In the genomic region with DNA sequence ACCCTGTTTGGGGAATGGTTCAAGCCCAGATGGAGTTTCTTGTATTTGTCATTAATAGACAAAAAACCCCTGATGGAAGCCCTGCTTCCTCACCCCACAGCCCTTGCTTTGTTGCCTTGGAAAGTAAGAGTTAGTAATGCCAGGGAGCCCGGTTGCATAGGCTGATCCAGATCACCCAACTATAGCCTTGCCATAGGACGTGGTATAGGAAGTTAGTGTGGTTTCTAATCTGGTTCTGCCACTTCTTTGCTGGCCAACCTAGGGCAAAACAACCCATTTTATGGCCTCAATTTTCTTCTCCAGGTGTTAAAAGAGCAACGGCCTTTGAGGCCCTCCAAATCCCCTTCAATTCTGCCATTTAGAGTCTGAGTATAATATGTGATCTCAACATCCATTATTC, we compare ENCODE assay signal across 19 cellular contexts.
DNase-seq lines count a peak whose midpoint lies in the region; TF ChIP-seq lines count a peak whose summit lies in the region.
"Had no signal": no experiment of that assay in that cellular context is flagged by ENCODE, and none has a peak within 500 bp of the region (broad histone marks: within the 10 kb centered on the region; RNA-seq: fewer than 3 reads in every experiment).

No MANE protein-coding gene starts in this region.

- H3K27me3 Mint-ChIP-seq in activated T-cell treated with anti-CD3 and anti-CD28 coated beads, Interleukin-2, amount 50 U/mL, for 24 hours: no peaks in the 10 kb centered on the region
- no peaks in the 10 kb centered on the region for H3K27me3 Mint-ChIP-seq in activated naive CD8-positive, alpha-beta T cell treated with anti-CD3 and anti-CD28 coated beads for 36 hours
- H3K27me3 Mint-ChIP-seq: memory B cell had no signal

- H3K4me1 Mint-ChIP-seq in activated T-cell treated with anti-CD3 and anti-CD28 coated beads, Interleukin-2, amount 50 U/mL, for 24 hours (ENCODE audit: low read depth): peaks cover 90% of the 10 kb centered on the region
- peaks cover 77% of the 10 kb centered on the region for H3K4me1 Mint-ChIP-seq in activated naive CD8-positive, alpha-beta T cell treated with anti-CD3 and anti-CD28 coated beads for 36 hours

- peaks cover 7% of the 10 kb centered on the region for H3F3A ChIP-seq in smooth muscle cell (ENCODE audit: low read depth)

- no peaks in the 10 kb centered on the region for H3K9me3 ChIP-seq in OCI-LY7 (ENCODE audit: low read length)
- H3K9me3 ChIP-seq in smooth muscle cell (replicated peaks; ENCODE audit: low read depth): no peaks in the 10 kb centered on the region
- H3K9me3 ChIP-seq: stomach, transverse colon had no signal

- H3K4me2 ChIP-seq in OCI-LY7 (ENCODE audit: low read length) (peak overlapping the region; percentile 2; the same call in 1 of the 2 replicates), smooth muscle cell (no peak overlapping the region)

- H3K4me3 Mint-ChIP-seq in activated T-cell treated with anti-CD3 and anti-CD28 coated beads, Interleukin-2, amount 50 U/mL, for 24 hours: no peak overlapping the region
- H3K4me3 Mint-ChIP-seq in activated naive CD8-positive, alpha-beta T cell treated with anti-CD3 and anti-CD28 coated beads for 36 hours: no peak overlapping the region
- H3K4me3 Mint-ChIP-seq: memory B cell had no signal

- H3K9me3 Mint-ChIP-seq in activated T-cell treated with anti-CD3 and anti-CD28 coated beads, Interleukin-2, amount 50 U/mL, for 24 hours: no peaks in the 10 kb centered on the region
- peaks cover 8% of the 10 kb centered on the region for H3K9me3 Mint-ChIP-seq in activated naive CD8-positive, alpha-beta T cell treated with anti-CD3 and anti-CD28 coated beads for 36 hours
- H3K9me3 Mint-ChIP-seq: memory B cell had no signal

- H3K27ac Mint-ChIP-seq in activated T-cell treated with anti-CD3 and anti-CD28 coated beads, Interleukin-2, amount 50 U/mL, for 24 hours: peak overlapping the region; percentile 92
- H3K27ac Mint-ChIP-seq in activated naive CD8-positive, alpha-beta T cell treated with anti-CD3 and anti-CD28 coated beads for 36 hours: peak overlapping the region; percentile 85

- H3K9ac ChIP-seq in smooth muscle cell (ENCODE audit: low read depth): no peak overlapping the region
- H3K9ac ChIP-seq: GM23248 had no signal

- H2AFZ ChIP-seq in OCI-LY7 (ENCODE audit: low read length) (no peak overlapping the region), smooth muscle cell (ENCODE audit: low read depth) (no peak overlapping the region)
- H2AFZ ChIP-seq: GM23248 had no signal

- H3K4me1 ChIP-seq in OCI-LY7 (ENCODE audit: insufficient read depth, low read length, poor library complexity, severe bottlenecking) (peaks cover 64% of the 10 kb centered on the region), smooth muscle cell (ENCODE audit: low read depth) (peaks cover 14% of the 10 kb centered on the region)

- H3K4me3 ChIP-seq in OCI-LY7 (ENCODE audit: low read depth, low read length, poor library complexity, severe bottlenecking): no peak overlapping the region
- no peak overlapping the region for H3K4me3 ChIP-seq in smooth muscle cell
- H3K4me3 ChIP-seq: GM23248, stomach, transverse colon had no signal

- H3K79me2 ChIP-seq in OCI-LY7 (ENCODE audit: insufficient read depth, low read depth, low read length): peaks cover 12% of the 10 kb centered on the region; the same call in 1 of the 2 replicates
- peaks cover 12% of the 10 kb centered on the region for H3K79me2 ChIP-seq in smooth muscle cell (ENCODE audit: low read depth)

- WGBS in smooth muscle cell (ENCODE audit: low lambda C conversion rate): 93% methylated on average over 3 of the region's 3 CpGs

- H3K36me3 ChIP-seq in OCI-LY7 (ENCODE audit: insufficient read depth, low read length): no peaks in the 10 kb centered on the region
- no peaks in the 10 kb centered on the region for H3K36me3 ChIP-seq in smooth muscle cell (ENCODE audit: low read depth)
- H3K36me3 ChIP-seq: stomach, transverse colon had no signal

- peaks cover 32% of the 10 kb centered on the region for H3K36me3 Mint-ChIP-seq in activated T-cell treated with anti-CD3 and anti-CD28 coated beads, Interleukin-2, amount 50 U/mL, for 24 hours (ENCODE audit: low read depth)
- peaks cover 28% of the 10 kb centered on the region for H3K36me3 Mint-ChIP-seq in activated naive CD8-positive, alpha-beta T cell treated with anti-CD3 and anti-CD28 coated beads for 36 hours

- no peaks in the 10 kb centered on the region for H3K9me2 ChIP-seq in OCI-LY7 (ENCODE audit: insufficient read depth, low read length)

- no peak for TF ChIP-seq CTCF in OCI-LY7 (conservative IDR thresholded peaks at IDR 0.05; ENCODE audit: low read length)
- no peak for TF ChIP-seq CTCF in smooth muscle cell (IDR thresholded peaks at IDR 0.05; ENCODE audit: borderline replicate concordance, insufficient read depth, poor library complexity, severe bottlenecking)

- no peak for DNase-seq in activated T-cell treated with anti-CD3 and anti-CD28 coated beads, Interleukin-2, amount 50 U/mL, for 24 hours
- no peak for DNase-seq in activated T-cell treated with anti-CD3 and anti-CD28 coated beads, Interleukin-2, amount 50 U/mL, for 1 hour
- DNase-seq in OCI-LY7 (ENCODE audit: low spot score) (no peak), smooth muscle cell (lab: John Stamatoyannopoulos, UW; ENCODE audit: unreplicated experiment) (no peak), ureter (ENCODE audit: low spot score) (no peak), NCI-H524 treated with DMSO at 0.1 percent for 48 hours (lab: John Stamatoyannopoulos, UW) (no peak)
- DNase-seq in activated naive CD8-positive, alpha-beta T cell treated with anti-CD3 and anti-CD28 coated beads for 36 hours: no peak
- DNase-seq in activated CD4-positive, CD25-positive, alpha-beta regulatory T cell (lab: John Stamatoyannopoulos, UW): no peak
- DNase-seq: cortex of kidney; GM23248; NCI-H1092; NCI-H1930; NCI-H2227 treated with DMSO at 0.1 percent for 48 hours; Right ventricle myocardium superior; stimulated activated CD4-positive, alpha-beta T cell treated with anti-CD3 and anti-CD28 coated beads, Interleukin-2, amount 100 ng/mL, for 48 hours; stomach; SW 1271; transverse colon had no signal

- H3K27me3 ChIP-seq in smooth muscle cell (ENCODE audit: low read depth): no peaks in the 10 kb centered on the region
- H3K27me3 ChIP-seq: stomach, transverse colon had no signal

- H4K20me1 ChIP-seq in OCI-LY7 (ENCODE audit: insufficient read depth, low read length): no peaks in the 10 kb centered on the region
- peaks cover 5% of the 10 kb centered on the region for H4K20me1 ChIP-seq in smooth muscle cell (ENCODE audit: low read depth)

- intact Hi-C loops in OCI-LY7 (cut with micrococcal nuclease; ENCODE audit: unreplicated experiment): no loop called here

- BruUV-seq in OCI-LY7 (replicated peaks; lab: Mats Ljungman, UMichigan): no TSS peak

- H3K27ac ChIP-seq in OCI-LY7 (ENCODE audit: low read depth, low read length, poor library complexity, severe bottlenecking) (no peak overlapping the region), smooth muscle cell (ENCODE audit: low read depth) (peak overlapping the region; percentile 81)
- H3K27ac ChIP-seq: GM23248, stomach, transverse colon had no signal

- POLR2A ChIA-PET in OCI-LY7 (lab: Charles Lee): interaction anchor here (0.7 to 0.8 kb wide), 2 partner anchors 14 to 109 kb away, joined by 3 to 5 read pairs; no protein-coding TSS in a partner anchor

- CTCF ChIA-PET in OCI-LY7 (lab: Charles Lee; ENCODE audit: unreplicated experiment): no interaction called here
